Comparison of ENCODE assay signal across 10 cellular contexts in genomic region chr11:61335355-61335710, GRCh38. TPM values are rescaled to one million over a fixed set of nuclear protein-coding genes. Genes with fewer than 3 reads are reported as not detected.
DNase-seq lines count a peak whose midpoint lies in the region; TF ChIP-seq lines count a peak whose summit lies in the region.
"Had no signal": no experiment of that assay in that cellular context is flagged by ENCODE, and none has a peak within 500 bp of the region (broad histone marks: within the 10 kb centered on the region; RNA-seq: fewer than 3 reads in every experiment).

No MANE protein-coding gene starts in this region.

- H3K27me3 Mint-ChIP-seq in neural crest cell (ENCODE audit: low read depth): no peaks in the 10 kb centered on the region

- H3K36me3 ChIP-seq in DOHH2 (ENCODE audit: control insufficient read depth, low read length) (peaks cover 27% of the 10 kb centered on the region), duodenal mucosa (ENCODE audit: control insufficient read depth in 1 of 2, insufficient read depth in 2 of 2, low read length in 2 of 2) (peaks cover 14 to 30% of the 10 kb centered on the region in 2 donors)

- H3K4me3 Mint-ChIP-seq in neural crest cell: peak overlapping the region; percentile 95

- H3K27ac ChIP-seq in DOHH2 (ENCODE audit: low read depth, low read length): peak overlapping the region; percentile 41; the same call in 1 of the 2 replicates
- peak overlapping the region; percentile 23 for H3K27ac ChIP-seq in duodenal mucosa (ENCODE audit: low read depth, low read length)

- peaks cover 7% of the 10 kb centered on the region for H4K20me1 ChIP-seq in DOHH2 (ENCODE audit: control insufficient read depth, insufficient read depth, low read depth, low read length)

- H3K9me3 ChIP-seq in DOHH2 (ENCODE audit: control insufficient read depth, insufficient read depth, low read length) (no peaks in the 10 kb centered on the region), duodenal mucosa (ENCODE audit: control insufficient read depth in 1 of 2, low read length in 2 of 2) (no peaks in the 10 kb centered on the region)

- no peaks in the 10 kb centered on the region for H3K9me3 Mint-ChIP-seq in neural crest cell

- no peak overlapping the region for H3K27ac Mint-ChIP-seq in neural crest cell (ENCODE audit: unreplicated experiment)

- H3K27me3 ChIP-seq in DOHH2 (ENCODE audit: control insufficient read depth, low read length): no peaks in the 10 kb centered on the region
- no peaks in the 10 kb centered on the region for H3K27me3 ChIP-seq in duodenal mucosa (ENCODE audit: control insufficient read depth in 1 of 2, insufficient read depth in 2 of 2, low read length in 2 of 2)

- H3K9me2 ChIP-seq in DOHH2 (replicated peaks; ENCODE audit: control insufficient read depth, low read length): no peaks in the 10 kb centered on the region

- H3K4me2 ChIP-seq in DOHH2 (ENCODE audit: low read length): peak overlapping the region; percentile 91

- DNase-seq in OCI-M1 (lab: John Stamatoyannopoulos, UW): peak; percentile 25
- no peak for DNase-seq in neural crest cell (ENCODE audit: low read depth, low spot score)
- DNase-seq in iPS-NIHi7 (ENCODE audit: extremely low spot score): no peak
- no peak for DNase-seq in kidney tubule cell (ENCODE audit: low spot score)
- no peak for DNase-seq in stimulated activated CD4-positive, alpha-beta T cell treated with anti-CD3 and anti-CD28 coated beads, Interleukin-4, amount 100 ng/mL, for 24 hours
- DNase-seq: DMS153, NCI-H1105 treated with DMSO at 0.1 percent for 48 hours had no signal

- H3K4me3 ChIP-seq in DOHH2 (ENCODE audit: low read length): no peak overlapping the region
- peak overlapping the region; percentile 95 to 97 for H3K4me3 ChIP-seq in duodenal mucosa (ENCODE audit: low read depth in 1 of 2, low read length in 2 of 2)
- H3K4me3 ChIP-seq: coronary artery had no signal

- peaks cover 36% of the 10 kb centered on the region for H3K79me2 ChIP-seq in DOHH2 (ENCODE audit: control insufficient read depth, low read length)

- 0 out of 2 replicates have a peak, but pooled peaks cover 4% of the 10 kb centered on the region for H3F3A ChIP-seq in DOHH2 (ENCODE audit: control insufficient read depth, insufficient read depth)

- peaks cover 48% of the 10 kb centered on the region for H3K4me1 ChIP-seq in DOHH2 (ENCODE audit: control insufficient read depth, low read length)
- peaks cover 41 to 49% of the 10 kb centered on the region in 2 donors for H3K4me1 ChIP-seq in duodenal mucosa (ENCODE audit: control insufficient read depth in 1 of 2, insufficient read depth in 2 of 2, low read length in 2 of 2)

- peak overlapping the region; percentile 58 to 96 for H3K9ac ChIP-seq in duodenal mucosa (ENCODE audit: low read depth in 1 of 2, low read length in 2 of 2)

- TF ChIP-seq CTCF in DOHH2 (IDR thresholded peaks at IDR 0.05; ENCODE audit: low read depth, low read length, poor library complexity, severe bottlenecking) (no peak), neural crest cell (conservative IDR thresholded peaks at IDR 0.05) (no peak)

- H3K36me3 Mint-ChIP-seq in neural crest cell (ENCODE audit: low read depth): no peaks in the 10 kb centered on the region

- peaks cover 45% of the 10 kb centered on the region for H3K4me1 Mint-ChIP-seq in neural crest cell

RNA-seq across cellular contexts. Expression of gene TKFC, which starts 2.3 kb away (rescaled TPM):
- total RNA-seq in neural crest cell: 46.9 and 53.9 TPM in 2 replicates

RNA-seq across cellular contexts. Expression of gene DDB1, which starts 2.4 kb away (rescaled TPM):
- 315 and 329 TPM in 2 replicates for total RNA-seq in neural crest cell

RNA-seq across cellular contexts. Expression of gene CYB561A3, which starts 26.3 kb away (rescaled TPM):
- total RNA-seq in neural crest cell: 28.1 and 28.9 TPM in 2 replicates

RNA-seq across cellular contexts. Expression of gene TMEM138, which starts 26.8 kb away (rescaled TPM):
- total RNA-seq in neural crest cell: 47.8 and 52.6 TPM in 2 replicates

RNA-seq across cellular contexts. Expression of gene VWCE, which starts 40.2 kb away (rescaled TPM):
- total RNA-seq in neural crest cell: 42.0 and 42.1 TPM in 2 replicates
